Comparison of ENCODE assay signal across 8 cellular contexts in genomic region chr12:110581951-110582285, GRCh38. TPM values are rescaled to one million over a fixed set of nuclear protein-coding genes. Genes with fewer than 3 reads are reported as not detected.
DNase-seq lines count a peak whose midpoint lies in the region; ATAC-seq and TF ChIP-seq lines count a peak whose summit lies in the region.

No MANE protein-coding gene starts in this region.

- no peaks in the 10 kb centered on the region for H3K9me3 Mint-ChIP-seq in IgD-negative memory B cell

- peaks cover 39 to 63% (median 42%) of the 10 kb centered on the region in 3 donors for H3K4me1 Mint-ChIP-seq in IgD-negative memory B cell

- H3K36me3 ChIP-seq in mesendoderm (ENCODE audit: control insufficient read depth, insufficient read depth, low read length), result no peaks in the 10 kb centered on the region

- H3K27me3 ChIP-seq in mesendoderm (ENCODE audit: insufficient read depth, low read length, poor library complexity), result no peaks in the 10 kb centered on the region

- peaks cover 37% of the 10 kb centered on the region for H3K79me2 ChIP-seq in mesendoderm (ENCODE audit: control insufficient read depth, insufficient read depth, low read length)

- H3K4ac ChIP-seq in mesendoderm (ENCODE audit: low read depth, low read length), result no peak overlapping the region

- no peaks in the 10 kb centered on the region for H3K27me3 Mint-ChIP-seq in IgD-negative memory B cell

- no peaks in the 10 kb centered on the region for H3K36me3 Mint-ChIP-seq in IgD-negative memory B cell

- H2BK5ac ChIP-seq in mesendoderm (ENCODE audit: low read length), result no peak overlapping the region

- no CpG with 5 or more reads among the region's 9 CpGs for WGBS in mesendoderm (ENCODE audit: extremely low coverage, insufficient coverage, low lambda C conversion rate)

- H3K4me1 ChIP-seq in mesendoderm (ENCODE audit: control insufficient read depth, low read depth, low read length), result no peaks in the 10 kb centered on the region

- TF ChIP-seq CTCF in AG09309 (IDR thresholded peaks at IDR 0.05; ENCODE audit: control insufficient read depth, insufficient read depth, low read depth, low read length, missing control alignments) (no peak), cardiac fibroblast (IDR thresholded peaks at IDR 0.05; ENCODE audit: low read depth, low read length) (no peak)

- H3K27ac Mint-ChIP-seq in IgD-negative memory B cell, result peak overlapping the region; percentile 88 to 97 (median 96)

- H3K4me3 Mint-ChIP-seq in IgD-negative memory B cell, result peak overlapping the region; percentile 90 to 96 (median 93)

- no peak overlapping the region for H2AK5ac ChIP-seq in mesendoderm (ENCODE audit: low read length)

- H3K23ac ChIP-seq in mesendoderm (ENCODE audit: low read length), result peak overlapping the region; percentile 29

- H3K27ac ChIP-seq in mesendoderm (ENCODE audit: low read depth, low read length), result no peak overlapping the region

- H3K79me1 ChIP-seq in mesendoderm (ENCODE audit: low read length), result peaks cover 12% of the 10 kb centered on the region

- DNase-seq in AG09309 (ENCODE audit: low read depth) (no peak), cardiac fibroblast (ENCODE audit: low read depth in 2 of 2) (no peak), mesendoderm (peak; percentile 37), retina (no peak)
- DNase-seq in activated CD4-positive, alpha-beta T cell treated with anti-CD3 and anti-CD28 coated beads, Interleukin-2, amount 50 U/mL, for 48 hours, result no peak

- no peak overlapping the region for H4K5ac ChIP-seq in mesendoderm (ENCODE audit: low read length)

- H2BK15ac ChIP-seq in mesendoderm (replicated peaks; ENCODE audit: low read depth), result no peak overlapping the region

- H3K18ac ChIP-seq in mesendoderm (ENCODE audit: low read length), result no peak overlapping the region

- ATAC-seq in GM21381 (IDR thresholded peaks at IDR 0.05; ENCODE audit: unreplicated experiment) (no peak), GM18867 (IDR thresholded peaks at IDR 0.05; ENCODE audit: unreplicated experiment) (no peak)

- H2BK120ac ChIP-seq in mesendoderm (ENCODE audit: low read depth, low read length), result no peak overlapping the region

- peak overlapping the region; percentile 92 for H3K9ac ChIP-seq in mesendoderm (ENCODE audit: low read length)

- H3K4me3 ChIP-seq in AG09309 (ENCODE audit: control insufficient read depth, low read depth, low read length) (peak overlapping the region; percentile 77), cardiac fibroblast (replicated peaks in 1 of 2; ENCODE audit: low read depth in 2 of 2, low read length in 2 of 2) (peak overlapping the region; percentile 75 to 90), mesendoderm (ENCODE audit: low read length) (peak overlapping the region; percentile 94)

- H4K8ac ChIP-seq in mesendoderm (ENCODE audit: low read depth, low read length), result no peak overlapping the region

- H3K4me2 ChIP-seq in mesendoderm (ENCODE audit: low read length), result peak overlapping the region; percentile 98

- peak overlapping the region; percentile 90 for H3K56ac ChIP-seq in mesendoderm (ENCODE audit: low read length)

RNA-seq across cellular contexts. Expression of gene PPTC7, which starts 1.2 kb away (rescaled TPM):
- 10.1 TPM for polyA plus RNA-seq in IgD-negative memory B cell
- polyA plus RNA-seq in mesendoderm (2013, experiment 1 of 2), result 13.6 TPM
- polyA plus RNA-seq in mesendoderm (2013, experiment 2 of 2), result 13.6 TPM

RNA-seq across cellular contexts. Expression of gene TCTN1, which starts 32.0 kb away (rescaled TPM):
- 24.2 TPM for polyA plus RNA-seq in IgD-negative memory B cell
- 11.7 TPM for polyA plus RNA-seq in mesendoderm (2013, experiment 1 of 2)
- 12.2 TPM for polyA plus RNA-seq in mesendoderm (2013, experiment 2 of 2)
